In the genomic region with DNA sequence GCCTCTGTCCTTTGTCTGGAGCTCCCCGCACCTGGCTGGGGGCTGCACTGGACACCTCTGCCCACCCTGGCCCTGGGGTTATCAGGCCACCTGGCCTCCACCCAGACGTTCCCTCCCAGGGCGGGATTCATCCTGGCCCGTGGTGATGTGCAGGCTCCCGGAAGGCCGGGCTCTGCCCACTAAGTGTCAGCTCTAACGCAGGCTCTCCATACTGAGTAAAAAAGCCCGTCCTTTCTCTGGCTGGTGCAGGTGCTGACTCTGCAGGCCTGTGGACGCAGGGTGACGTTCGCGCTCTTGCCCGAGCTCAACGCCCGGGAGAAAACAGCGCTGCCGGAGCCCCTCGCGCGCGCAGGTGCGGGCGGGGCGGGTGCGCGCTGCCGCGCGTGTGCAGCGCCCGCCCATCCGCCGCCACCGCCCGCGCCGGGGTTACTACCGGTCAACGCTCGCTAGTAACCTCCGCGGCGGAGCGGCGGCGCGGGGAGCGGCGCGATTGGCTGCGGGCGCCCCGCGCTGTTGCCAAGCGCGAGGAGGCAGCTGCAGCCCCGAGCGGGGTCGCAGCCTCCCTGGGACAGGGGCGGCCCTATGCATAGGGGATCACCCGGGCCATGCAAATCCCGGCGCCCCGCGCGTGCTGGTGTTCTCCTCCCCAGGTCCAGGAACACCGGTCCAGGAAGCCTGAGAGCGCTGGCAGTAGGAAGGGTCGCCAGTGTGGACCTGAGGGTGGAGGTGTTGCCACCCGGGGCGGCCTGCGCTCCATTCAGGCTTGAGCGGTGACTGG, we compare ENCODE assay signal across 8 cellular contexts. TPM values are rescaled to one million over a fixed set of nuclear protein-coding genes. Genes with fewer than 3 reads are reported as not detected.
A peak's percentile ranks its signal among the peaks of the same experiment; 100 is the strongest.
DNase-seq lines count a peak whose midpoint lies in the region; ATAC-seq lines count a peak whose summit lies in the region.

No MANE protein-coding gene starts in this region.

- H3K36me3 Mint-ChIP-seq in CD4-positive, alpha-beta memory T cell: peaks cover 0 to 5% of the 10 kb centered on the region in 2 donors
- H3K36me3 Mint-ChIP-seq in activated CD4-positive, alpha-beta T cell treated with anti-CD3 and anti-CD28 coated beads for 36 hours (ENCODE audit: low read depth): peaks cover 10% of the 10 kb centered on the region
- H3K36me3 Mint-ChIP-seq in central memory CD8-positive, alpha-beta T cell (ENCODE audit: insufficient read depth): peaks cover 32% of the 10 kb centered on the region

- CTCF ChIA-PET in CD4-positive, alpha-beta memory T cell (lab: Charles Lee; ENCODE audit: partially characterized antibody): interaction anchor here (0.7 to 2.8 kb wide), 9 partner anchors 10 to 89 kb away, joined by 3 to 19 read pairs (median 3); partner anchors contain the start of gene ABCG1
- CTCF ChIA-PET in activated CD4-positive, alpha-beta T cell treated with anti-CD3 and anti-CD28 coated beads for 36 hours (lab: Charles Lee): interaction anchor here (0.7 to 1.6 kb wide), 8 partner anchors 15 to 89 kb away, joined by 3 to 8 read pairs (median 3); no protein-coding TSS in a partner anchor

- no peaks in the 10 kb centered on the region for H3K27me3 Mint-ChIP-seq in CD4-positive, alpha-beta memory T cell
- H3K27me3 Mint-ChIP-seq in activated CD4-positive, alpha-beta T cell treated with anti-CD3 and anti-CD28 coated beads for 36 hours: no peaks in the 10 kb centered on the region
- no peaks in the 10 kb centered on the region for H3K27me3 Mint-ChIP-seq in central memory CD8-positive, alpha-beta T cell

- peaks cover 60 to 99% (median 85%) of the 10 kb centered on the region in 4 donors for H3K4me1 Mint-ChIP-seq in CD4-positive, alpha-beta memory T cell
- peaks cover 89% of the 10 kb centered on the region for H3K4me1 Mint-ChIP-seq in activated CD4-positive, alpha-beta T cell treated with anti-CD3 and anti-CD28 coated beads for 36 hours
- H3K4me1 Mint-ChIP-seq in central memory CD8-positive, alpha-beta T cell: peaks cover 75% of the 10 kb centered on the region

- peak overlapping the region; percentile 93 to 99 (median 98) for H3K27ac Mint-ChIP-seq in CD4-positive, alpha-beta memory T cell
- H3K27ac Mint-ChIP-seq in activated CD4-positive, alpha-beta T cell treated with anti-CD3 and anti-CD28 coated beads for 36 hours: peak overlapping the region; percentile 97
- peak overlapping the region; percentile 96 for H3K27ac Mint-ChIP-seq in central memory CD8-positive, alpha-beta T cell (ENCODE audit: low read depth)

- POLR2A ChIA-PET in CD4-positive, alpha-beta memory T cell (lab: Charles Lee; ENCODE audit: partially characterized antibody): interaction anchor here (0.9 to 7.3 kb wide), 12 partner anchors 8 to 190 kb away, joined by 3 to 80 read pairs (median 4); partner anchors contain the start of genes ABCG1 and UBASH3A
- POLR2A ChIA-PET in activated CD4-positive, alpha-beta T cell treated with anti-CD3 and anti-CD28 coated beads for 36 hours (lab: Charles Lee): interaction anchor here (0.6 to 2.9 kb wide), 6 partner anchors 15 to 328 kb away, joined by 3 to 19 read pairs (median 4); no protein-coding TSS in a partner anchor

- intact Hi-C loops in CD4-positive, alpha-beta memory T cell (cut with micrococcal nuclease): loop anchor here (1.0 to 10.0 kb wide), 4 partner anchors 14 to 170 kb away; partner anchors contain the start of gene UBASH3A
- intact Hi-C loops in activated CD4-positive, alpha-beta T cell treated with anti-CD3 and anti-CD28 coated beads for 36 hours (cut with DNase I, micrococcal nuclease): loop anchor here (1.0 to 10.0 kb wide), 10 partner anchors 168 to 872 kb away; partner anchors contain the start of genes MX2 (in 1 of the 2), NDUFV3 (in 1 of the 2), RIPK4 (in 1 of the 2) and RSPH1 (in 1 of the 2)

- no peaks in the 10 kb centered on the region for H3K36me3 ChIP-seq in CD4-positive, alpha-beta memory T cell (ENCODE audit: insufficient read depth, low read length)

- H3K9me3 Mint-ChIP-seq in CD4-positive, alpha-beta memory T cell: no peaks in the 10 kb centered on the region
- no peaks in the 10 kb centered on the region for H3K9me3 Mint-ChIP-seq in activated CD4-positive, alpha-beta T cell treated with anti-CD3 and anti-CD28 coated beads for 36 hours (ENCODE audit: low read depth)
- H3K9me3 Mint-ChIP-seq in central memory CD8-positive, alpha-beta T cell: no peaks in the 10 kb centered on the region

- H3K4me3 ChIP-seq in CD4-positive, alpha-beta memory T cell (ENCODE audit: low read length in 2 of 2): peak overlapping the region in 1 of 2 donors; percentile 51

- no peaks in the 10 kb centered on the region for H3K9me3 ChIP-seq in CD4-positive, alpha-beta memory T cell (ENCODE audit: control insufficient read depth in 1 of 2, low read length in 2 of 2)

- H3K4me1 ChIP-seq in CD4-positive, alpha-beta memory T cell (ENCODE audit: insufficient read depth, low read length): peaks cover 96% of the 10 kb centered on the region

- ATAC-seq in GM21717 (IDR thresholded peaks at IDR 0.05; ENCODE audit: unreplicated experiment): peak; percentile 22
- ATAC-seq in activated CD4-positive, alpha-beta T cell treated with anti-CD3 and anti-CD28 coated beads for 36 hours: peak; percentile 52
- peak; percentile 49 for ATAC-seq in central memory CD8-positive, alpha-beta T cell (replicated peaks; ENCODE audit: extremely low read depth, poor library complexity, severe bottlenecking)
- ATAC-seq in HG03469 (IDR thresholded peaks at IDR 0.05; ENCODE audit: unreplicated experiment): no peak

- H3K27me3 ChIP-seq in CD4-positive, alpha-beta memory T cell (ENCODE audit: insufficient read depth, low read length): no peaks in the 10 kb centered on the region

- peak overlapping the region; percentile 77 to 88 (median 80) for H3K4me3 Mint-ChIP-seq in CD4-positive, alpha-beta memory T cell
- H3K4me3 Mint-ChIP-seq in activated CD4-positive, alpha-beta T cell treated with anti-CD3 and anti-CD28 coated beads for 36 hours: peak overlapping the region; percentile 72
- H3K4me3 Mint-ChIP-seq in central memory CD8-positive, alpha-beta T cell: peak overlapping the region; percentile 77

- H3K27ac ChIP-seq in CD4-positive, alpha-beta memory T cell (ENCODE audit: low read depth, low read length): peak overlapping the region; percentile 96

- DNase-seq in CD4-positive, alpha-beta memory T cell: peak; percentile 88 to 90 (median 90)
- DNase-seq in NCI-H2107 (lab: John Stamatoyannopoulos, UW) (peak; percentile 62), left kidney (ENCODE audit: low read depth, low spot score) (peak; percentile 92)
- peak; percentile 93 for DNase-seq in activated CD4-positive, alpha-beta T cell treated with anti-CD3 and anti-CD28 coated beads for 36 hours
- DNase-seq in central memory CD8-positive, alpha-beta T cell (ENCODE audit: low spot score in 2 of 2): peak; percentile 75 to 83
- DNase-seq in stimulated activated CD4-positive, alpha-beta T cell treated with anti-CD3 and anti-CD28 coated beads, Interleukin-1b, Interleukin-23, amount 100 ng/mL, for 4 hours (ENCODE audit: low read depth in 2 of 2): peak; percentile 51 to 67

RNA-seq across cellular contexts. Expression of gene ABCG1, which starts 15.7 kb away (rescaled TPM):
- total RNA-seq in CD4-positive, alpha-beta memory T cell: 1 to 10 TPM; 1.5 to 2.0 TPM
- polyA plus RNA-seq in CD4-positive, alpha-beta memory T cell: 10 to 100 TPM; 17.0 to 19.6 TPM
- 10 to 100 TPM; 11.6 to 16.3 TPM for total RNA-seq in activated CD4-positive, alpha-beta T cell treated with anti-CD3 and anti-CD28 coated beads for 36 hours

Comparison
In these comparisons a context has a peak if more than half of its experiments do, and no peak if none do; other contexts are left out.
1. RNA of gene ABCG1, which starts 15.7 kb away (total RNA-seq): 11.6 to 16.3 TPM in activated CD4-positive, alpha-beta T cell treated with anti-CD3 and anti-CD28 coated beads for 36 hours; 1.5 to 2.0 TPM in CD4-positive, alpha-beta memory T cell; every median in the first group is over 4 times any median in the second.
2. Peak in every context shown above with its lines, with median percentiles within 50 percentile points of each other: DNase-seq, H3K27ac Mint-ChIP-seq and H3K4me3 Mint-ChIP-seq.